Comparison of ENCODE assay signal across 3 cellular contexts in the genomic region with DNA sequence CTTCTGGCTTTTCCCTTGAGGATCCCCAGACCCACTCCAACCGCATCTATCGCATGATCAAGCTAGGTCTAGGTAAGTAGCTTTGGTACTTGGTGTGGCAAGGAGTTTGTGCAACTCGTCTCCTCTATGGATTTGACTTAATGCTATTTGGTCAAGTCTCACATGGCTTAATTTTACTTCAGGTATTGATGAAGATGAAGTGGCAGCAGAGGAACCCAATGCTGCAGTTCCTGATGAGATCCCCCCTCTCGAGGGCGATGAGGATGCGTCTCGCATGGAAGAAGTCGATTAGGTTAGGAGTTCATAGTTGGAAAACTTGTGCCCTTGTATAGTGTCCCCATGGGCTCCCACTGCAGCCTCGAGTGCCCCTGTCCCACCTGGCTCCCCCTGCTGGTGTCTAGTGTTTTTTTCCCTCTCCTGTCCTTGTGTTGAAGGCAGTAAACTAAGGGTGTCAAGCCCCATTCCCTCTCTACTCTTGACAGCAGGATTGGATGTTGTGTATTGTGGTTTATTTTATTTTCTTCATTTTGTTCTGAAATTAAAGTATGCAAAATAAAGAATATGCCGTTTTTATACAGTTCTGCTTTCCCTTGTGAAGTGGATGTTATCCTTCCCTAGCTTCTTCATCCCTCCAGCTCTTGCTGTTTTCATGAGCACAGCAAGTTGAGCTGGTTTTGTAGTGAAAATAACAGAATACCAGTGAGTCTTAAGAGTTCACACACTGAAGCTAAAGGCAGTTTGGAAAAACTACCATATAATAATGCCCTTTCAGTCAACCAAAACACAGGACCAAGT.
TF ChIP-seq lines count a peak whose summit lies in the region.

No MANE protein-coding gene starts in this region.

TF ChIP-seq in GM23338, 12 proteins besides CTCF, POLR2A, EP300 and RAD21:
- peak; percentile 1; the same call in 1 of the 2 replicates for TF ChIP-seq POLR2AphosphoS5 (IDR thresholded peaks at IDR 0.05; ENCODE audit: low read depth)
- TF ChIP-seq ZNF114 (CRISPR knock-in tag; IDR thresholded peaks at IDR 0.05), result no peak

TF ChIP-seq in SK-N-SH, 30 proteins besides CTCF, POLR2A, EP300 and RAD21:
- TF ChIP-seq RFX5 (IDR thresholded peaks at IDR 0.05; ENCODE audit: low read length), result no peak
- no peak for TF ChIP-seq GATA2 (CRISPR knock-in tag; IDR thresholded peaks at IDR 0.05)
- peak; percentile 10 for TF ChIP-seq POLR2AphosphoS5 (IDR thresholded peaks at IDR 0.05; ENCODE audit: low read depth, low read length)

TF ChIP-seq in K562, 482 proteins besides CTCF, POLR2A, EP300 and RAD21 (continues in another document):
- TF ChIP-seq NFRKB (IDR thresholded peaks at IDR 0.05; ENCODE audit: low read depth), result no peak
- TF ChIP-seq, protein P1, sequence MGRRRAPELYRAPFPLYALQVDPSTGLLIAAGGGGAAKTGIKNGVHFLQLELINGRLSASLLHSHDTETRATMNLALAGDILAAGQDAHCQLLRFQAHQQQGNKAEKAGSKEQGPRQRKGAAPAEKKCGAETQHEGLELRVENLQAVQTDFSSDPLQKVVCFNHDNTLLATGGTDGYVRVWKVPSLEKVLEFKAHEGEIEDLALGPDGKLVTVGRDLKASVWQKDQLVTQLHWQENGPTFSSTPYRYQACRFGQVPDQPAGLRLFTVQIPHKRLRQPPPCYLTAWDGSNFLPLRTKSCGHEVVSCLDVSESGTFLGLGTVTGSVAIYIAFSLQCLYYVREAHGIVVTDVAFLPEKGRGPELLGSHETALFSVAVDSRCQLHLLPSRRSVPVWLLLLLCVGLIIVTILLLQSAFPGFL (CRISPR knock-in tag; IDR thresholded peaks at IDR 0.05), result no peak
- TF ChIP-seq KLF6 (CRISPR knock-in tag; IDR thresholded peaks at IDR 0.05; ENCODE audit: borderline replicate concordance), result no peak
- TF ChIP-seq, protein P2, sequence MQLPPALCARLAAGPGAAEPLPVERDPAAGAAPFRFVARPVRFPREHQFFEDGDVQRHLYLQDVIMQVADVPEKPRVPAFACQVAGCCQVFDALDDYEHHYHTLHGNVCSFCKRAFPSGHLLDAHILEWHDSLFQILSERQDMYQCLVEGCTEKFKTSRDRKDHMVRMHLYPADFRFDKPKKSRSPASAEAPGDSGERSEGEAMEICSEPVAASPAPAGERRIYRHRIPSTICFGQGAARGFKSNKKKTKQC (CRISPR knock-in tag; IDR thresholded peaks at IDR 0.05), result no peak
- no peak for TF ChIP-seq ZNF785 (CRISPR knock-in tag; IDR thresholded peaks at IDR 0.05)
- TF ChIP-seq PHB (CRISPR knock-in tag; IDR thresholded peaks at IDR 0.05), result no peak
- TF ChIP-seq BRD9 (IDR thresholded peaks at IDR 0.05; ENCODE audit: low read depth, partially characterized antibody), result no peak
- no peak for TF ChIP-seq RBBP5 (IDR thresholded peaks at IDR 0.05; ENCODE audit: borderline replicate concordance, insufficient read depth, low read length, poor library complexity, severe bottlenecking)
- no peak for TF ChIP-seq JUN (IDR thresholded peaks at IDR 0.05; ENCODE audit: borderline replicate concordance, low read depth, low read length)
- no peak for TF ChIP-seq JUN (CRISPR knock-in tag; IDR thresholded peaks at IDR 0.05; ENCODE audit: borderline replicate concordance)
- TF ChIP-seq, protein P3, sequence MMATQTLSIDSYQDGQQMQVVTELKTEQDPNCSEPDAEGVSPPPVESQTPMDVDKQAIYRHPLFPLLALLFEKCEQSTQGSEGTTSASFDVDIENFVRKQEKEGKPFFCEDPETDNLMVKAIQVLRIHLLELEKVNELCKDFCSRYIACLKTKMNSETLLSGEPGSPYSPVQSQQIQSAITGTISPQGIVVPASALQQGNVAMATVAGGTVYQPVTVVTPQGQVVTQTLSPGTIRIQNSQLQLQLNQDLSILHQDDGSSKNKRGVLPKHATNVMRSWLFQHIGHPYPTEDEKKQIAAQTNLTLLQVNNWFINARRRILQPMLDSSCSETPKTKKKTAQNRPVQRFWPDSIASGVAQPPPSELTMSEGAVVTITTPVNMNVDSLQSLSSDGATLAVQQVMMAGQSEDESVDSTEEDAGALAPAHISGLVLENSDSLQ (IDR thresholded peaks at IDR 0.05), result 0 out of 2 replicates have a peak, but pooled peaks have one; percentile 8
- peak; percentile 43; the same call in 1 of the 2 replicates for TF ChIP-seq SMAD4 (CRISPR knock-in tag; conservative IDR thresholded peaks at IDR 0.05)
- TF ChIP-seq ZNF384 (IDR thresholded peaks at IDR 0.05; ENCODE audit: low read depth, low read length), result no peak
- TF ChIP-seq KHSRP (IDR thresholded peaks at IDR 0.05), result peak; percentile 24; the same call in 1 of the 2 replicates
- TF ChIP-seq ARHGAP35 (IDR thresholded peaks at IDR 0.05; ENCODE audit: partially characterized antibody), result no peak
- TF ChIP-seq ARID2 (IDR thresholded peaks at IDR 0.05), result no peak
- no peak for TF ChIP-seq EZH2 (IDR thresholded peaks at IDR 0.05; ENCODE audit: borderline replicate concordance, low read depth, low read length)
- TF ChIP-seq PPARD (CRISPR knock-in tag; IDR thresholded peaks at IDR 0.05), result no peak
- TF ChIP-seq SMARCA4 (IDR thresholded peaks at IDR 0.05), result no peak
- TF ChIP-seq SIRT6 (IDR thresholded peaks at IDR 0.05; ENCODE audit: low read depth, low read length), result no peak
- peak in 1 of 2 experiments; percentile 8; a peak in 2 of 4 replicates for TF ChIP-seq TEAD1 (CRISPR knock-in tag; IDR thresholded peaks at IDR 0.05)
- TF ChIP-seq, protein P4, sequence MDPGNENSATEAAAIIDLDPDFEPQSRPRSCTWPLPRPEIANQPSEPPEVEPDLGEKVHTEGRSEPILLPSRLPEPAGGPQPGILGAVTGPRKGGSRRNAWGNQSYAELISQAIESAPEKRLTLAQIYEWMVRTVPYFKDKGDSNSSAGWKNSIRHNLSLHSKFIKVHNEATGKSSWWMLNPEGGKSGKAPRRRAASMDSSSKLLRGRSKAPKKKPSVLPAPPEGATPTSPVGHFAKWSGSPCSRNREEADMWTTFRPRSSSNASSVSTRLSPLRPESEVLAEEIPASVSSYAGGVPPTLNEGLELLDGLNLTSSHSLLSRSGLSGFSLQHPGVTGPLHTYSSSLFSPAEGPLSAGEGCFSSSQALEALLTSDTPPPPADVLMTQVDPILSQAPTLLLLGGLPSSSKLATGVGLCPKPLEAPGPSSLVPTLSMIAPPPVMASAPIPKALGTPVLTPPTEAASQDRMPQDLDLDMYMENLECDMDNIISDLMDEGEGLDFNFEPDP (CRISPR knock-in tag; IDR thresholded peaks at IDR 0.05), result no peak
- no peak for TF ChIP-seq HNRNPL (IDR thresholded peaks at IDR 0.05; ENCODE audit: low read depth, low read length)
- TF ChIP-seq POLR2AphosphoS2 (IDR thresholded peaks at IDR 0.05; ENCODE audit: low read length), result 0 out of 2 replicates have a peak, but pooled peaks have one; percentile 31
- TF ChIP-seq SRSF9 (IDR thresholded peaks at IDR 0.05; ENCODE audit: borderline replicate concordance, low read depth, low read length), result no peak
- TF ChIP-seq, protein P5, sequence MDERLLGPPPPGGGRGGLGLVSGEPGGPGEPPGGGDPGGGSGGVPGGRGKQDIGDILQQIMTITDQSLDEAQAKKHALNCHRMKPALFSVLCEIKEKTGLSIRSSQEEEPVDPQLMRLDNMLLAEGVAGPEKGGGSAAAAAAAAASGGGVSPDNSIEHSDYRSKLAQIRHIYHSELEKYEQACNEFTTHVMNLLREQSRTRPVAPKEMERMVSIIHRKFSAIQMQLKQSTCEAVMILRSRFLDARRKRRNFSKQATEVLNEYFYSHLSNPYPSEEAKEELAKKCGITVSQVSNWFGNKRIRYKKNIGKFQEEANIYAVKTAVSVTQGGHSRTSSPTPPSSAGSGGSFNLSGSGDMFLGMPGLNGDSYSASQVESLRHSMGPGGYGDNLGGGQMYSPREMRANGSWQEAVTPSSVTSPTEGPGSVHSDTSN (CRISPR knock-in tag; IDR thresholded peaks at IDR 0.05; ENCODE audit: low read depth), result no peak
- TF ChIP-seq, protein P5 (tag; conservative IDR thresholded peaks at IDR 0.05; ENCODE audit: low read depth), result no peak
- TF ChIP-seq TAL1 (IDR thresholded peaks at IDR 0.05), result no peak
- no peak for TF ChIP-seq CBX3 (IDR thresholded peaks at IDR 0.05; ENCODE audit: borderline replicate concordance in 1 of 2, low read length in 2 of 2)
- no peak for TF ChIP-seq STAG1 (CRISPR knock-in tag; IDR thresholded peaks at IDR 0.05; ENCODE audit: borderline replicate concordance)
- TF ChIP-seq, protein P6, sequence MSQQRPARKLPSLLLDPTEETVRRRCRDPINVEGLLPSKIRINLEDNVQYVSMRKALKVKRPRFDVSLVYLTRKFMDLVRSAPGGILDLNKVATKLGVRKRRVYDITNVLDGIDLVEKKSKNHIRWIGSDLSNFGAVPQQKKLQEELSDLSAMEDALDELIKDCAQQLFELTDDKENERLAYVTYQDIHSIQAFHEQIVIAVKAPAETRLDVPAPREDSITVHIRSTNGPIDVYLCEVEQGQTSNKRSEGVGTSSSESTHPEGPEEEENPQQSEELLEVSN (IDR thresholded peaks at IDR 0.05; ENCODE audit: borderline replicate concordance in 1 of 2, extremely low read depth in 1 of 2, insufficient read depth in 1 of 2, insufficient read length in 1 of 2, low read depth in 1 of 2, low read length in 1 of 2, poor library complexity in 1 of 2, severe bottlenecking in 1 of 2), result peak in 1 of 2 experiments; percentile 12
- no peak for TF ChIP-seq BCOR (IDR thresholded peaks at IDR 0.05)
- no peak for TF ChIP-seq TRIM24 (IDR thresholded peaks at IDR 0.05)
- no peak for TF ChIP-seq CEBPB (tag; IDR thresholded peaks at IDR 0.05)
- TF ChIP-seq, protein P7, sequence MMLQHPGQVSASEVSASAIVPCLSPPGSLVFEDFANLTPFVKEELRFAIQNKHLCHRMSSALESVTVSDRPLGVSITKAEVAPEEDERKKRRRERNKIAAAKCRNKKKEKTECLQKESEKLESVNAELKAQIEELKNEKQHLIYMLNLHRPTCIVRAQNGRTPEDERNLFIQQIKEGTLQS (IDR thresholded peaks at IDR 0.05), result no peak
- TF ChIP-seq, protein P7 (CRISPR knock-in tag; conservative IDR thresholded peaks at IDR 0.05), result no peak
- TF ChIP-seq ZNF431 (CRISPR knock-in tag; IDR thresholded peaks at IDR 0.05), result peak; percentile 66
- TF ChIP-seq, protein P8, sequence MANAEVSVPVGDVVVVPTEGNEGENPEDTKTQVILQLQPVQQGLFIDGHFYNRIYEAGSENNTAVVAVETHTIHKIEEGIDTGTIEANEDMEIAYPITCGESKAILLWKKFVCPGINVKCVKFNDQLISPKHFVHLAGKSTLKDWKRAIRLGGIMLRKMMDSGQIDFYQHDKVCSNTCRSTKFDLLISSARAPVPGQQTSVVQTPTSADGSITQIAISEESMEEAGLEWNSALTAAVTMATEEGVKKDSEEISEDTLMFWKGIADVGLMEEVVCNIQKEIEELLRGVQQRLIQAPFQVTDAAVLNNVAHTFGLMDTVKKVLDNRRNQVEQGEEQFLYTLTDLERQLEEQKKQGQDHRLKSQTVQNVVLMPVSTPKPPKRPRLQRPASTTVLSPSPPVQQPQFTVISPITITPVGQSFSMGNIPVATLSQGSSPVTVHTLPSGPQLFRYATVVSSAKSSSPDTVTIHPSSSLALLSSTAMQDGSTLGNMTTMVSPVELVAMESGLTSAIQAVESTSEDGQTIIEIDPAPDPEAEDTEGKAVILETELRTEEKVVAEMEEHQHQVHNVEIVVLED (CRISPR knock-in tag; IDR thresholded peaks at IDR 0.05), result no peak
- TF ChIP-seq, protein P9, sequence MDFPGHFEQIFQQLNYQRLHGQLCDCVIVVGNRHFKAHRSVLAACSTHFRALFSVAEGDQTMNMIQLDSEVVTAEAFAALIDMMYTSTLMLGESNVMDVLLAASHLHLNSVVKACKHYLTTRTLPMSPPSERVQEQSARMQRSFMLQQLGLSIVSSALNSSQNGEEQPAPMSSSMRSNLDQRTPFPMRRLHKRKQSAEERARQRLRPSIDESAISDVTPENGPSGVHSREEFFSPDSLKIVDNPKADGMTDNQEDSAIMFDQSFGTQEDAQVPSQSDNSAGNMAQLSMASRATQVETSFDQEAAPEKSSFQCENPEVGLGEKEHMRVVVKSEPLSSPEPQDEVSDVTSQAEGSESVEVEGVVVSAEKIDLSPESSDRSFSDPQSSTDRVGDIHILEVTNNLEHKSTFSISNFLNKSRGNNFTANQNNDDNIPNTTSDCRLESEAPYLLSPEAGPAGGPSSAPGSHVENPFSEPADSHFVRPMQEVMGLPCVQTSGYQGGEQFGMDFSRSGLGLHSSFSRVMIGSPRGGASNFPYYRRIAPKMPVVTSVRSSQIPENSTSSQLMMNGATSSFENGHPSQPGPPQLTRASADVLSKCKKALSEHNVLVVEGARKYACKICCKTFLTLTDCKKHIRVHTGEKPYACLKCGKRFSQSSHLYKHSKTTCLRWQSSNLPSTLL (IDR thresholded peaks at IDR 0.05), result no peak
- TF ChIP-seq SP1 (CRISPR knock-in tag; IDR thresholded peaks at IDR 0.05), result 0 out of 2 replicates have a peak, but pooled peaks have one; percentile 16
- TF ChIP-seq TOE1 (IDR thresholded peaks at IDR 0.05; ENCODE audit: borderline replicate concordance), result 0 out of 2 replicates have a peak, but pooled peaks have one; percentile 26
- no peak for TF ChIP-seq TOE1 (CRISPR knock-in tag; IDR thresholded peaks at IDR 0.05; ENCODE audit: borderline replicate concordance, low read depth)
- TF ChIP-seq TAF1 (IDR thresholded peaks at IDR 0.05; ENCODE audit: control insufficient read depth, extremely low read depth, insufficient read depth, low read length, severe bottlenecking), result no peak
- TF ChIP-seq, protein P10, sequence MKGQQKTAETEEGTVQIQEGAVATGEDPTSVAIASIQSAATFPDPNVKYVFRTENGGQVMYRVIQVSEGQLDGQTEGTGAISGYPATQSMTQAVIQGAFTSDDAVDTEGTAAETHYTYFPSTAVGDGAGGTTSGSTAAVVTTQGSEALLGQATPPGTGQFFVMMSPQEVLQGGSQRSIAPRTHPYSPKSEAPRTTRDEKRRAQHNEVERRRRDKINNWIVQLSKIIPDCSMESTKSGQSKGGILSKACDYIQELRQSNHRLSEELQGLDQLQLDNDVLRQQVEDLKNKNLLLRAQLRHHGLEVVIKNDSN (CRISPR knock-in tag; IDR thresholded peaks at IDR 0.05), result no peak
- TF ChIP-seq PTRF (tag; IDR thresholded peaks at IDR 0.05), result no peak
